Comparison of ENCODE assay signal across 8 cellular contexts in genomic region chr11:96219981-96220623, GRCh38.
DNase-seq lines count a peak whose midpoint lies in the region; ATAC-seq, FAIRE-seq and TF ChIP-seq lines count a peak whose summit lies in the region.

No MANE protein-coding gene starts in this region.

- no peak for TF ChIP-seq CTCF in activated CD8-positive, alpha-beta T cell treated with anti-CD3 and anti-CD28 coated beads for 36 hours (IDR thresholded peaks at IDR 0.05)
- no peak for TF ChIP-seq CTCF in kidney (IDR thresholded peaks at IDR 0.05; ENCODE audit: borderline replicate concordance, extremely low read depth, insufficient read depth)
- TF ChIP-seq CTCF in upper lobe of right lung (IDR thresholded peaks at IDR 0.05): no peak

- in situ Hi-C loops in HAP-1 (cut with MboI; ENCODE audit: low sequenced_read_pairs): no loop called here

- H3K27ac ChIP-seq in kidney (ENCODE audit: low read depth in 2 of 2, low read length in 2 of 2): no peak overlapping the region
- H3K27ac ChIP-seq in upper lobe of right lung: peak overlapping the region; percentile 58

- no peaks in the 10 kb centered on the region for H3K9me3 Mint-ChIP-seq in activated naive CD4-positive, alpha-beta T cell treated with anti-CD3 and anti-CD28 coated beads for 36 hours
- H3K9me3 Mint-ChIP-seq in activated CD8-positive, alpha-beta T cell treated with anti-CD3 and anti-CD28 coated beads for 36 hours: no peaks in the 10 kb centered on the region

- H3K36me3 ChIP-seq in kidney (ENCODE audit: control insufficient read depth in 1 of 2, insufficient read depth in 2 of 2, low read length in 2 of 2) (no peaks in the 10 kb centered on the region), upper lobe of right lung (no peaks in the 10 kb centered on the region), HAP-1 (replicated peaks) (no peaks in the 10 kb centered on the region)

- peaks cover 82% of the 10 kb centered on the region for H3K4me1 Mint-ChIP-seq in activated naive CD4-positive, alpha-beta T cell treated with anti-CD3 and anti-CD28 coated beads for 36 hours (ENCODE audit: low read depth)
- peaks cover 81% of the 10 kb centered on the region for H3K4me1 Mint-ChIP-seq in activated CD8-positive, alpha-beta T cell treated with anti-CD3 and anti-CD28 coated beads for 36 hours (ENCODE audit: low read depth)

- H3K4me3 Mint-ChIP-seq in activated naive CD4-positive, alpha-beta T cell treated with anti-CD3 and anti-CD28 coated beads for 36 hours: no peak overlapping the region
- no peak overlapping the region for H3K4me3 Mint-ChIP-seq in activated CD8-positive, alpha-beta T cell treated with anti-CD3 and anti-CD28 coated beads for 36 hours

- FAIRE-seq in kidney (lab: Jason Lieb, UNC): peak; percentile 77

- H3K4me3 ChIP-seq in kidney (ENCODE audit: low read length in 2 of 2) (no peak overlapping the region), upper lobe of right lung (no peak overlapping the region), HAP-1 (no peak overlapping the region)

- no peak overlapping the region for H3K9ac ChIP-seq in kidney (ENCODE audit: low read length in 2 of 2)

- H3K9me3 ChIP-seq in kidney (ENCODE audit: control insufficient read depth in 1 of 2, low read length in 2 of 2) (no peaks in the 10 kb centered on the region), upper lobe of right lung (no peaks in the 10 kb centered on the region), HAP-1 (no peaks in the 10 kb centered on the region)

- no peak for DNase-seq in activated naive CD4-positive, alpha-beta T cell treated with anti-CD3 and anti-CD28 coated beads for 36 hours
- no peak for DNase-seq in activated naive CD4-positive, alpha-beta T cell (lab: John Stamatoyannopoulos, UW)
- DNase-seq in activated CD8-positive, alpha-beta T cell treated with anti-CD3 and anti-CD28 coated beads for 36 hours: no peak
- DNase-seq in kidney (no peak), upper lobe of right lung (no peak), T1000 (lab: John Stamatoyannopoulos, UW) (no peak), HAP-1 (ENCODE audit: low spot score in 2 of 2) (no peak), HUDEP-2 (lab: John Stamatoyannopoulos, UW; ENCODE audit: unreplicated experiment in 76 of 76) (no peak)

- peaks cover 21 to 33% of the 10 kb centered on the region in 2 donors for H3K4me1 ChIP-seq in kidney (ENCODE audit: control insufficient read depth in 1 of 2, insufficient read depth in 1 of 2, low read depth in 1 of 2, low read length in 2 of 2)
- peaks cover 65% of the 10 kb centered on the region for H3K4me1 ChIP-seq in upper lobe of right lung
- H3K4me1 ChIP-seq in HAP-1: 0 out of 2 replicates have a peak, but pooled peaks cover 3% of the 10 kb centered on the region

- intact Hi-C loops in activated naive CD4-positive, alpha-beta T cell treated with anti-CD3 and anti-CD28 coated beads for 36 hours (cut with micrococcal nuclease): no loop called here
- intact Hi-C loops in activated CD8-positive, alpha-beta T cell treated with anti-CD3 and anti-CD28 coated beads for 36 hours (cut with micrococcal nuclease): no loop called here
- intact Hi-C loops in kidney (cut with DNase I) (no loop called here), upper lobe of right lung (cut with DNase I) (no loop called here)

- CTCF ChIA-PET in activated naive CD4-positive, alpha-beta T cell treated with anti-CD3 and anti-CD28 coated beads for 36 hours (lab: Charles Lee): no interaction called here
- CTCF ChIA-PET in activated CD8-positive, alpha-beta T cell treated with anti-CD3 and anti-CD28 coated beads for 36 hours (lab: Charles Lee): interaction anchor here (3.1 kb wide), 1 partner anchor 123 kb away, joined by 10 read pairs; the partner anchor contains the start of gene MAML2

- H3K27me3 ChIP-seq in upper lobe of right lung: no peaks in the 10 kb centered on the region
- H3K27me3 ChIP-seq in HAP-1 (ENCODE audit: low read depth): no peaks in the 10 kb centered on the region

- H3K27me3 Mint-ChIP-seq in activated naive CD4-positive, alpha-beta T cell treated with anti-CD3 and anti-CD28 coated beads for 36 hours (ENCODE audit: low read depth): no peaks in the 10 kb centered on the region
- H3K27me3 Mint-ChIP-seq in activated CD8-positive, alpha-beta T cell treated with anti-CD3 and anti-CD28 coated beads for 36 hours: no peaks in the 10 kb centered on the region

- POLR2A ChIA-PET in activated CD8-positive, alpha-beta T cell treated with anti-CD3 and anti-CD28 coated beads for 36 hours (lab: Charles Lee): interaction anchor here (0.6 to 1.3 kb wide), 2 partner anchors 27 to 123 kb away, joined by 4 read pairs; partner anchors contain the start of gene MAML2

- peak overlapping the region; percentile 77 for H3K27ac Mint-ChIP-seq in activated naive CD4-positive, alpha-beta T cell treated with anti-CD3 and anti-CD28 coated beads for 36 hours
- H3K27ac Mint-ChIP-seq in activated CD8-positive, alpha-beta T cell treated with anti-CD3 and anti-CD28 coated beads for 36 hours: peak overlapping the region; percentile 75

- H3K36me3 Mint-ChIP-seq in activated naive CD4-positive, alpha-beta T cell treated with anti-CD3 and anti-CD28 coated beads for 36 hours (ENCODE audit: low read depth): peaks cover 7% of the 10 kb centered on the region
- H3K36me3 Mint-ChIP-seq in activated CD8-positive, alpha-beta T cell treated with anti-CD3 and anti-CD28 coated beads for 36 hours (ENCODE audit: low read depth): peaks cover 15% of the 10 kb centered on the region

- ATAC-seq in activated CD8-positive, alpha-beta T cell treated with anti-CD3 and anti-CD28 coated beads for 36 hours: no peak
- ATAC-seq in upper lobe of right lung: peak; percentile 78
